24 cellular contexts compared by ENCODE assay signal in genomic region chr11:123562829-123563228, GRCh38.
"Had no signal": no experiment of that assay in that cellular context is flagged by ENCODE, and none has a peak within 500 bp of the region (broad histone marks: within the 10 kb centered on the region; RNA-seq: fewer than 3 reads in every experiment).

No MANE protein-coding gene starts in this region.

- H3K27me3 ChIP-seq: hepatocyte, sigmoid colon, testis, vagina had no signal

- H3K9me3 ChIP-seq: sigmoid colon, testis, vagina had no signal

- H3K4me3 ChIP-seq: hepatocyte, sigmoid colon, smooth muscle cell, testis, vagina had no signal

- H3K27ac ChIP-seq: hepatocyte, sigmoid colon, vagina had no signal

- H3K36me3 Mint-ChIP-seq: activated naive CD8-positive, alpha-beta T cell treated with anti-CD3 and anti-CD28 coated beads, Interleukin-2, amount 10 ng/mL, durations not matched to agents 7 days and 5 days; immature natural killer cell; mesothelial cell of epicardium; natural killer cell treated with Interleukin-12 subunit alpha and Interleukin-12 subunit beta and Interleukin-15 and Interleukin-18, amount 100 ng/mL, for 72 hours; stimulated activated memory B cell treated with anti-CD40 and anti-IgM and Interleukin-4, amounts not matched to agents 10 μg/mL and 1 μg/mL and 100 μg/mL, for 72 hours; type B pancreatic cell had no signal

- H3K79me2 ChIP-seq: hepatocyte had no signal

- H2AFZ ChIP-seq: hepatocyte had no signal

- H3K36me3 ChIP-seq: sigmoid colon, vagina had no signal

- H3K4me3 Mint-ChIP-seq: activated CD4-positive, alpha-beta memory T cell treated with anti-CD3 and anti-CD28 coated beads, Interleukin-2, amount 10 ng/mL, durations not matched to agents 7 days and 5 days; activated CD4-positive, alpha-beta T cell treated with anti-CD3 and anti-CD28 coated beads, Interleukin-2, amount 10 ng/mL, durations not matched to agents 24 days and 14 days; activated naive CD4-positive, alpha-beta T cell treated with anti-CD3 and anti-CD28 coated beads for 36 hours; activated naive CD8-positive, alpha-beta T cell treated with anti-CD3 and anti-CD28 coated beads, Interleukin-2, amount 10 ng/mL, durations not matched to agents 7 days and 5 days; activated T-cell treated with anti-CD3 and anti-CD28 coated beads, Interleukin-2, amount 50 U/mL, for 72 hours; effector memory CD8-positive, alpha-beta T cell; immature natural killer cell; mesothelial cell of epicardium; natural killer cell treated with Interleukin-12 subunit alpha and Interleukin-12 subunit beta and Interleukin-15 and Interleukin-18, amount 100 ng/mL, for 72 hours; stimulated activated memory B cell treated with anti-CD40 and anti-IgM and Interleukin-4, amounts not matched to agents 10 μg/mL and 1 μg/mL and 100 μg/mL, for 72 hours; type B pancreatic cell had no signal

- H3K27me3 Mint-ChIP-seq: activated CD4-positive, alpha-beta memory T cell treated with anti-CD3 and anti-CD28 coated beads, Interleukin-2, amount 10 ng/mL, durations not matched to agents 7 days and 5 days; activated CD4-positive, alpha-beta T cell treated with anti-CD3 and anti-CD28 coated beads, Interleukin-2, amount 10 ng/mL, durations not matched to agents 24 days and 14 days; activated naive CD8-positive, alpha-beta T cell treated with anti-CD3 and anti-CD28 coated beads, Interleukin-2, amount 10 ng/mL, durations not matched to agents 7 days and 5 days; effector memory CD8-positive, alpha-beta T cell; type B pancreatic cell had no signal

- ATAC-seq: activated CD4-positive, CD25-positive, alpha-beta regulatory T cell treated with anti-CD3 and anti-CD28 coated beads, Interleukin-2, amount 50 U/mL, for 24 hours; activated T-cell treated with anti-CD3 and anti-CD28 coated beads, Interleukin-2, amount 50 U/mL, for 72 hours; effector memory CD8-positive, alpha-beta T cell; esophagus mucosa; natural killer cell treated with Interleukin-12 subunit alpha and Interleukin-12 subunit beta and Interleukin-15 and Interleukin-18, amount 100 ng/mL, for 72 hours; stimulated activated memory B cell treated with anti-CD40 and anti-IgM and Interleukin-4, amounts not matched to agents 10 μg/mL and 1 μg/mL and 100 μg/mL, for 72 hours had no signal

- H3K4me2 ChIP-seq: hepatocyte, smooth muscle cell had no signal

- H3K9me3 Mint-ChIP-seq: activated CD4-positive, alpha-beta memory T cell treated with anti-CD3 and anti-CD28 coated beads, Interleukin-2, amount 10 ng/mL, durations not matched to agents 7 days and 5 days; activated CD4-positive, alpha-beta T cell treated with anti-CD3 and anti-CD28 coated beads, Interleukin-2, amount 10 ng/mL, durations not matched to agents 24 days and 14 days; activated naive CD4-positive, alpha-beta T cell treated with anti-CD3 and anti-CD28 coated beads for 36 hours; activated naive CD8-positive, alpha-beta T cell treated with anti-CD3 and anti-CD28 coated beads, Interleukin-2, amount 10 ng/mL, durations not matched to agents 7 days and 5 days; activated T-cell treated with anti-CD3 and anti-CD28 coated beads, Interleukin-2, amount 50 U/mL, for 72 hours; effector memory CD8-positive, alpha-beta T cell; immature natural killer cell; mesothelial cell of epicardium; natural killer cell treated with Interleukin-12 subunit alpha and Interleukin-12 subunit beta and Interleukin-15 and Interleukin-18, amount 100 ng/mL, for 72 hours; stimulated activated memory B cell treated with anti-CD40 and anti-IgM and Interleukin-4, amounts not matched to agents 10 μg/mL and 1 μg/mL and 100 μg/mL, for 72 hours; type B pancreatic cell had no signal

- H3K27ac Mint-ChIP-seq: activated CD4-positive, alpha-beta memory T cell treated with anti-CD3 and anti-CD28 coated beads, Interleukin-2, amount 10 ng/mL, durations not matched to agents 7 days and 5 days; activated CD4-positive, alpha-beta T cell treated with anti-CD3 and anti-CD28 coated beads, Interleukin-2, amount 10 ng/mL, durations not matched to agents 24 days and 14 days; activated naive CD4-positive, alpha-beta T cell treated with anti-CD3 and anti-CD28 coated beads for 36 hours; activated naive CD8-positive, alpha-beta T cell treated with anti-CD3 and anti-CD28 coated beads, Interleukin-2, amount 10 ng/mL, durations not matched to agents 7 days and 5 days; activated T-cell treated with anti-CD3 and anti-CD28 coated beads, Interleukin-2, amount 50 U/mL, for 72 hours; effector memory CD8-positive, alpha-beta T cell; mesothelial cell of epicardium; natural killer cell treated with Interleukin-12 subunit alpha and Interleukin-12 subunit beta and Interleukin-15 and Interleukin-18, amount 100 ng/mL, for 72 hours; stimulated activated memory B cell treated with anti-CD40 and anti-IgM and Interleukin-4, amounts not matched to agents 10 μg/mL and 1 μg/mL and 100 μg/mL, for 72 hours; type B pancreatic cell had no signal

- DNase-seq: activated CD4-positive, alpha-beta memory T cell treated with anti-CD3 and anti-CD28 coated beads, Interleukin-2, amount 10 ng/mL, durations not matched to agents 7 days and 5 days; activated CD4-positive, alpha-beta T cell treated with anti-CD3 and anti-CD28 coated beads, Interleukin-2, amount 10 ng/mL, durations not matched to agents 24 days and 14 days; activated effector memory CD4-positive, alpha-beta T cell treated with Interleukin-2 at 50 U/mL for 16 hours; activated naive CD4-positive, alpha-beta T cell treated with anti-CD3 and anti-CD28 coated beads for 36 hours; activated naive CD8-positive, alpha-beta T cell treated with anti-CD3 and anti-CD28 coated beads, Interleukin-2, amount 10 ng/mL, durations not matched to agents 7 days and 5 days; activated T-cell treated with anti-CD3 and anti-CD28 coated beads, Interleukin-2, amount 50 U/mL, for 72 hours; effector memory CD8-positive, alpha-beta T cell; foreskin melanocyte; immature natural killer cell; left ventricle myocardium superior; mammary epithelial cell; sigmoid colon; stimulated activated CD4-positive, alpha-beta T cell treated with anti-CD3 and anti-CD28 coated beads, Interleukin-15, amount 100 ng/mL, for 24 hours; T1000 had no signal
